ENCODE assay signal across 9 cellular contexts in the genomic region with DNA sequence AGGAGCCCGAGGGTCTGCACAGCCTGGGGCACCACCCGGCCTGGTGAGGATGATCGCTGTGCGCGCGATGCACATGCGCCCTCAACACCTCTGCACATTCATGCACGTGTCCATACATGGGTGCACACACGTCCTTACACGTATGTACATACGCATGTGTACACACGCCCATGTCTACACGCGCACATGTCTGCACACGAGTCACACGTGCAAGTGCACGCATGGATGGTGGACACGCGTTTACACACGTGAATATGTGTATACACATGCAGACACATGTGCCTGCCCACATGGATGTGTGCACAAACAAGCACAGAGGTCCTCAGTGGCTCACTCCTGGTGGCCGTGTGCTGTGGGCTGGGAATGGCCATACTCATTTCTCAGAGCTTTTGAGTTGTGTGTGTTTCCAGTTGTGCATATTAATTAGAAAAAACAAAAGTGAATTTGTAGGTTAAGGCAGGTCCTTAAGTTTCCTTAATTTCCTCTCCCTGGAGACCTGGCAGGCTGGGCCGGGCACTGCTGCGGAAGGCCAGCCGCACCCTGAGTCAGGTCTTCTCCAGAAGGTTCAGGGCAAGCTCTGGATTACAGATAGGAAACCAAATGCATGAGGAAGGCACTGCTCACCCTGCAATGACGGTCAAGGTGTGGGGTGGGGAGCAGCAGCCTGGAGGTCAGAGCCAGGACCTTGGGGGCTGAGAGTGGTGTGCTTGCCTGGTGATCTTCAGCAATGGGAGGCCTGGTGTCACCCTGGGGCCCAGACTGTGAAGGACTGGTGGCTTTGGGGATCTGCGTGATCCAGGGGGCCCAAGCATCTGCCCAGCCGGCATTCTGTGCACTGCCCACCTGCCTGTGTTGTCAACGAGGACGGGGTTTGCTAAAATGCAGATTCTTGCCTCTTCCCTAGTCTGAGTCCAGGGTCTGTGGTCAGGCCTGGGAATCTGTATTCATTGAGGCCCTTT. TPM values are rescaled to one million over a fixed set of nuclear protein-coding genes. Genes with fewer than 3 reads are reported as not detected.
A peak's percentile ranks its signal among the peaks of the same experiment; 100 is the strongest.
DNase-seq lines count a peak whose midpoint lies in the region; ATAC-seq and TF ChIP-seq lines count a peak whose summit lies in the region.
"Had no signal": no experiment of that assay in that cellular context is flagged by ENCODE, and none has a peak within 500 bp of the region (broad histone marks: within the 10 kb centered on the region; RNA-seq: fewer than 3 reads in every experiment).

No MANE protein-coding gene starts in this region.

- H3K4me1 ChIP-seq in OCI-LY7 (ENCODE audit: insufficient read depth, low read length, poor library complexity, severe bottlenecking), result peaks cover 16% of the 10 kb centered on the region
- H3K4me1 ChIP-seq in esophagus squamous epithelium, result peaks cover 0 to 6% (median 4%) of the 10 kb centered on the region in 3 donors

- peaks cover 5% of the 10 kb centered on the region; the same call in 1 of the 2 replicates for H3K79me2 ChIP-seq in OCI-LY7 (ENCODE audit: insufficient read depth, low read depth, low read length)

- no peaks in the 10 kb centered on the region for H3K27me3 ChIP-seq in esophagus squamous epithelium
- H3K27me3 ChIP-seq: gastrocnemius medialis, Peyer's patch had no signal

- H3K27ac ChIP-seq in OCI-LY7 (ENCODE audit: low read depth, low read length, poor library complexity, severe bottlenecking) (no peak overlapping the region), esophagus squamous epithelium (peak overlapping the region in 1 of 4 donors; percentile 22)
- H3K27ac ChIP-seq: gastrocnemius medialis, Peyer's patch had no signal

- H3K9me3 Mint-ChIP-seq in activated T-helper 1 cell treated with anti-CD3 and anti-CD28 coated beads, Interleukin-12 subunit alpha, Interleukin-12 subunit beta, Interleukin-2, Interleukin-4 antibody, amounts not matched to agents 30 ng/mL and 10 ng/mL and 1 ng/mL, durations not matched to agents 14 hours and 24 hours and 36 hours, result no peaks in the 10 kb centered on the region

- ATAC-seq in stimulated activated naive CD8-positive, alpha-beta T cell treated with anti-CD3 and anti-CD28 coated beads, Interleukin-15, Interleukin-2, amounts not matched to agents 100 U/mL and 50 U/mL, for 24 hours, result no peak
- ATAC-seq in HG02970 (IDR thresholded peaks at IDR 0.05; ENCODE audit: low FRiP score, unreplicated experiment) (no peak), HG03097 (IDR thresholded peaks at IDR 0.05; ENCODE audit: low FRiP score, unreplicated experiment) (no peak)
- ATAC-seq: gastrocnemius medialis had no signal

- no peaks in the 10 kb centered on the region for H3K27me3 Mint-ChIP-seq in activated T-helper 1 cell treated with anti-CD3 and anti-CD28 coated beads, Interleukin-12 subunit alpha, Interleukin-12 subunit beta, Interleukin-2, Interleukin-4 antibody, amounts not matched to agents 30 ng/mL and 10 ng/mL and 1 ng/mL, durations not matched to agents 14 hours and 24 hours and 36 hours (ENCODE audit: insufficient read depth)

- BruUV-seq in OCI-LY7 (replicated peaks; lab: Mats Ljungman, UMichigan), result TSS peak; percentile 53

- no peak overlapping the region for H2AFZ ChIP-seq in OCI-LY7 (ENCODE audit: low read length)

- CTCF ChIA-PET in OCI-LY7 (lab: Charles Lee; ENCODE audit: unreplicated experiment), result no interaction called here

- no peak for TF ChIP-seq CTCF in OCI-LY7 (conservative IDR thresholded peaks at IDR 0.05; ENCODE audit: low read length)
- TF ChIP-seq CTCF in esophagus squamous epithelium (IDR thresholded peaks at IDR 0.05), result peak in 1 of 6 experiments; percentile 4

- H3K4me3 Mint-ChIP-seq in activated T-helper 1 cell treated with anti-CD3 and anti-CD28 coated beads, Interleukin-12 subunit alpha, Interleukin-12 subunit beta, Interleukin-2, Interleukin-4 antibody, amounts not matched to agents 30 ng/mL and 10 ng/mL and 1 ng/mL, durations not matched to agents 14 hours and 24 hours and 36 hours, result no peak overlapping the region

- WGBS in esophagus squamous epithelium, 2 donors, result 40 to 57% methylated on average over 19 to 26 of the region's 29 CpGs

- no peaks in the 10 kb centered on the region for H3K9me2 ChIP-seq in OCI-LY7 (ENCODE audit: insufficient read depth, low read length)

- TF ChIP-seq POLR2A in esophagus squamous epithelium (IDR thresholded peaks at IDR 0.05), result no peak

- H3K36me3 ChIP-seq in OCI-LY7 (ENCODE audit: insufficient read depth, low read length) (no peaks in the 10 kb centered on the region; the same call in 1 of the 2 replicates), esophagus squamous epithelium (no peaks in the 10 kb centered on the region)
- H3K36me3 ChIP-seq: gastrocnemius medialis, Peyer's patch had no signal

- no peak overlapping the region for H3K4me2 ChIP-seq in OCI-LY7 (ENCODE audit: low read length)

- intact Hi-C loops in OCI-LY7 (cut with micrococcal nuclease; ENCODE audit: unreplicated experiment) (no loop called here), esophagus squamous epithelium (cut with DNase I) (no loop called here)
- intact Hi-C loops in activated T-helper 1 cell treated with anti-CD3 and anti-CD28 coated beads, Interleukin-12 subunit alpha, Interleukin-12 subunit beta, Interleukin-2, Interleukin-4 antibody, amounts not matched to agents 30 ng/mL and 10 ng/mL and 1 ng/mL, durations not matched to agents 14 hours and 24 hours and 36 hours (cut with micrococcal nuclease), result loop anchor here (1.0 to 2.0 kb wide), 3 partner anchors 173 to 817 kb away; a partner anchor contains a TSS

- no peaks in the 10 kb centered on the region for H4K20me1 ChIP-seq in OCI-LY7 (ENCODE audit: insufficient read depth, low read length)

- no peak overlapping the region for H3K27ac Mint-ChIP-seq in activated T-helper 1 cell treated with anti-CD3 and anti-CD28 coated beads, Interleukin-12 subunit alpha, Interleukin-12 subunit beta, Interleukin-2, Interleukin-4 antibody, amounts not matched to agents 30 ng/mL and 10 ng/mL and 1 ng/mL, durations not matched to agents 14 hours and 24 hours and 36 hours

- H3K36me3 Mint-ChIP-seq in activated T-helper 1 cell treated with anti-CD3 and anti-CD28 coated beads, Interleukin-12 subunit alpha, Interleukin-12 subunit beta, Interleukin-2, Interleukin-4 antibody, amounts not matched to agents 30 ng/mL and 10 ng/mL and 1 ng/mL, durations not matched to agents 14 hours and 24 hours and 36 hours (ENCODE audit: low read depth), result peaks cover 2% of the 10 kb centered on the region

- peaks cover 10% of the 10 kb centered on the region for H3K4me1 Mint-ChIP-seq in activated T-helper 1 cell treated with anti-CD3 and anti-CD28 coated beads, Interleukin-12 subunit alpha, Interleukin-12 subunit beta, Interleukin-2, Interleukin-4 antibody, amounts not matched to agents 30 ng/mL and 10 ng/mL and 1 ng/mL, durations not matched to agents 14 hours and 24 hours and 36 hours (ENCODE audit: low read depth)

- POLR2A ChIA-PET in OCI-LY7 (lab: Charles Lee), result no interaction called here

- no peak overlapping the region for H3K4me3 ChIP-seq in OCI-LY7 (ENCODE audit: low read depth, low read length, poor library complexity, severe bottlenecking)
- H3K4me3 ChIP-seq in esophagus squamous epithelium, result no peak overlapping the region
- H3K4me3 ChIP-seq: gastrocnemius medialis, Peyer's patch had no signal

- DNase-seq in OCI-LY7 (ENCODE audit: low spot score) (peak; percentile 61), left kidney (ENCODE audit: low read depth, low spot score) (peak; percentile 54), esophagus squamous epithelium (lab: John Stamatoyannopoulos, UW) (no peak)
- peak; percentile 26 for DNase-seq in activated T-helper 1 cell treated with anti-CD3 and anti-CD28 coated beads, Interleukin-12 subunit alpha, Interleukin-12 subunit beta, Interleukin-2, Interleukin-4 antibody, amounts not matched to agents 30 ng/mL and 10 ng/mL and 1 ng/mL, durations not matched to agents 14 hours and 24 hours and 36 hours (ENCODE audit: low spot score)
- peak; percentile 58 for DNase-seq in stimulated activated naive CD8-positive, alpha-beta T cell treated with anti-CD3 and anti-CD28 coated beads, Interleukin-15, Interleukin-2, amounts not matched to agents 100 U/mL and 50 U/mL, for 24 hours

- no peaks in the 10 kb centered on the region for H3K9me3 ChIP-seq in OCI-LY7 (ENCODE audit: low read length)
- H3K9me3 ChIP-seq in esophagus squamous epithelium, result no peaks in the 10 kb centered on the region
- H3K9me3 ChIP-seq: gastrocnemius medialis, Peyer's patch had no signal

RNA-seq across cellular contexts. Expression of a gene that starts 1.3 kb away (rescaled TPM):
- total RNA-seq in OCI-LY7 (2014; rRNA removed; shearing (Covaris generic)), result not detected in 2 replicates
- 80.3 and 130 TPM in 2 replicates for total RNA-seq in OCI-LY7 (2022)
- total RNA-seq in activated T-helper 1 cell treated with anti-CD3 and anti-CD28 coated beads, Interleukin-12 subunit alpha, Interleukin-12 subunit beta, Interleukin-2, Interleukin-4 antibody, amounts not matched to agents 30 ng/mL and 10 ng/mL and 1 ng/mL, durations not matched to agents 14 hours and 24 hours and 36 hours, result 32.2 and 42.6 TPM in 2 replicates
- total RNA-seq in esophagus squamous epithelium, result not detected
- total RNA-seq: gastrocnemius medialis, Peyer's patch had no signal

RNA-seq across cellular contexts. Expression of a gene that starts 29.8 kb away (rescaled TPM):
- 27.5 and 32.5 TPM in 2 replicates for total RNA-seq in OCI-LY7 (2014; rRNA removed; shearing (Covaris generic))
- total RNA-seq in OCI-LY7 (2022) (44.6 and 46.3 TPM in 2 replicates), esophagus squamous epithelium (10 to 100 TPM; 15.4 to 26.8 (median 23.1) TPM)
- total RNA-seq in activated T-helper 1 cell treated with anti-CD3 and anti-CD28 coated beads, Interleukin-12 subunit alpha, Interleukin-12 subunit beta, Interleukin-2, Interleukin-4 antibody, amounts not matched to agents 30 ng/mL and 10 ng/mL and 1 ng/mL, durations not matched to agents 14 hours and 24 hours and 36 hours, result 65.0 and 71.3 TPM in 2 replicates
